Comparison of ENCODE assay signal across 18 cellular contexts in genomic region chr1:230702934-230703678, GRCh38. TPM values are rescaled to one million over a fixed set of nuclear protein-coding genes. Genes with fewer than 3 reads are reported as not detected.
DNase-seq lines count a peak whose midpoint lies in the region; TF ChIP-seq lines count a peak whose summit lies in the region.
"Had no signal": no experiment of that assay in that cellular context is flagged by ENCODE, and none has a peak within 500 bp of the region (broad histone marks: within the 10 kb centered on the region; RNA-seq: fewer than 3 reads in every experiment).

No MANE protein-coding gene starts in this region.

- H3K27ac ChIP-seq in liver (ENCODE audit: low read depth in 1 of 2, low read length in 2 of 2) (no peak overlapping the region), stomach (peak overlapping the region; percentile 11 to 74 (median 73)), uterus (no peak overlapping the region), mammary epithelial cell (ENCODE audit: insufficient read depth, low read depth, low read length) (no peak overlapping the region)
- H3K27ac ChIP-seq: gastrocnemius medialis, GM23248, neutrophil, tibial artery had no signal

- TF ChIP-seq EP300 in stomach (IDR thresholded peaks at IDR 0.05): no peak

- DNase-seq in HuH-7 (ENCODE audit: low spot score): peak; percentile 69
- DNase-seq in RKO (ENCODE audit: low spot score): peak; percentile 5
- peak; percentile 85 for DNase-seq in stomach
- DNase-seq in T1000 (lab: John Stamatoyannopoulos, UW): no peak
- no peak for DNase-seq in uterus
- DNase-seq in mammary epithelial cell: no peak
- DNase-seq: amniotic stem cell, COR-L47, dorsolateral prefrontal cortex, gastrocnemius medialis, GM23248, MM.1S, NCI-H187, SHP77, tibial artery had no signal

- no peaks in the 10 kb centered on the region for H3K79me2 ChIP-seq in mammary epithelial cell (ENCODE audit: insufficient read depth, low read length)

- H2AFZ ChIP-seq in mammary epithelial cell (ENCODE audit: low read depth, low read length): no peak overlapping the region
- H2AFZ ChIP-seq: GM23248 had no signal

- peaks cover 1 to 23% (median 14%) of the 10 kb centered on the region in 4 donors for H3K4me1 ChIP-seq in liver (ENCODE audit: control insufficient read depth in 4 of 4, insufficient read depth in 4 of 4, low read length in 3 of 4)
- peaks cover 0 to 22% (median 8%) of the 10 kb centered on the region in 4 donors for H3K4me1 ChIP-seq in stomach
- H3K4me1 ChIP-seq in uterus: no peaks in the 10 kb centered on the region
- no peaks in the 10 kb centered on the region for H3K4me1 ChIP-seq in mammary epithelial cell (ENCODE audit: insufficient read depth, low read length)
- H3K4me1 ChIP-seq: tibial artery had no signal

- 62% methylated on average over 14 of the region's 14 CpGs for WGBS in liver
- 29 to 52% (median 40%) methylated on average over 8 to 14 of the region's 14 CpGs for WGBS in stomach, 5 donors
- 77% methylated on average over 9 of the region's 14 CpGs for WGBS in mammary epithelial cell (ENCODE audit: low coverage, missing lambda C conversion rate)

- TF ChIP-seq CTCF in liver (IDR thresholded peaks at IDR 0.05; ENCODE audit: low read depth, low read length, missing input control) (no peak), stomach (IDR thresholded peaks at IDR 0.05) (no peak), uterus (IDR thresholded peaks at IDR 0.05) (no peak), mammary epithelial cell (conservative IDR thresholded peaks at IDR 0.05 in 1 of 2, IDR thresholded peaks at IDR 0.05 in 1 of 2; ENCODE audit: extremely low read depth in 1 of 2, insufficient read depth in 1 of 2, low read depth in 1 of 2, low read length in 2 of 2) (no peak)

- in situ Hi-C loops in mammary epithelial cell (cut with MboI; ENCODE audit: low sequenced_read_pairs in 2 of 2): no loop called here

- H3K4me2 ChIP-seq in mammary epithelial cell (ENCODE audit: insufficient read depth, low read depth, low read length): no peak overlapping the region

- no peak for TF ChIP-seq RAD21 in liver (IDR thresholded peaks at IDR 0.05)

- intact Hi-C loops in stomach (cut with DNase I; ENCODE audit: low total_unique reads) (no loop called here), uterus (cut with DNase I; ENCODE audit: low total_unique reads) (no loop called here), mammary epithelial cell (cut with micrococcal nuclease) (no loop called here)

- no peaks in the 10 kb centered on the region for H3K27me3 ChIP-seq in liver (ENCODE audit: control insufficient read depth in 4 of 4, insufficient read depth in 4 of 4, low read length in 3 of 4)
- H3K27me3 ChIP-seq in stomach: no peaks in the 10 kb centered on the region
- H3K27me3 ChIP-seq in uterus: no peaks in the 10 kb centered on the region
- no peaks in the 10 kb centered on the region for H3K27me3 ChIP-seq in mammary epithelial cell (ENCODE audit: insufficient read depth, low read length)
- H3K27me3 ChIP-seq: dorsolateral prefrontal cortex, gastrocnemius medialis, tibial artery had no signal

- TF ChIP-seq POLR2A in stomach (IDR thresholded peaks at IDR 0.05) (no peak), uterus (IDR thresholded peaks at IDR 0.05) (no peak)

- H3K9me3 ChIP-seq in liver (ENCODE audit: control insufficient read depth in 4 of 4, low read length in 3 of 4): no peaks in the 10 kb centered on the region
- no peaks in the 10 kb centered on the region for H3K9me3 ChIP-seq in stomach
- H3K9me3 ChIP-seq in uterus: no peaks in the 10 kb centered on the region
- H3K9me3 ChIP-seq in mammary epithelial cell (replicated peaks; ENCODE audit: insufficient read depth, low read length): no peaks in the 10 kb centered on the region
- H3K9me3 ChIP-seq: gastrocnemius medialis, neutrophil, tibial artery had no signal

- H4K20me1 ChIP-seq in mammary epithelial cell (ENCODE audit: insufficient read depth, low read length): no peaks in the 10 kb centered on the region

- H3K4me3 ChIP-seq in liver (ENCODE audit: low read depth in 1 of 3, low read length in 3 of 3) (no peak overlapping the region), stomach (no peak overlapping the region), uterus (no peak overlapping the region), mammary epithelial cell (replicated peaks in 1 of 3; ENCODE audit: insufficient read depth in 1 of 3, low read depth in 2 of 3, low read length in 3 of 3) (no peak overlapping the region)
- H3K4me3 ChIP-seq: dorsolateral prefrontal cortex, gastrocnemius medialis, GM23248, tibial artery had no signal

- CTCF ChIA-PET in mammary epithelial cell (lab: Charles Lee; ENCODE audit: low non-redundant PET): interaction anchor here (0.6 kb wide), 1 partner anchor 369 kb away, joined by 4 read pairs; no protein-coding TSS in a partner anchor

- dilution Hi-C loops in mammary epithelial cell (cut with HindIII; ENCODE audit: low sequenced_read_pairs): no loop called here

- no peak overlapping the region for H3K9ac ChIP-seq in liver (ENCODE audit: low read depth in 1 of 2, low read length in 2 of 2)
- H3K9ac ChIP-seq in mammary epithelial cell (ENCODE audit: insufficient read depth, low read length): no peak overlapping the region
- H3K9ac ChIP-seq: GM23248 had no signal

- H3K36me3 ChIP-seq in liver (ENCODE audit: control insufficient read depth in 4 of 4, insufficient read depth in 3 of 4, low read depth in 1 of 4, low read length in 3 of 4) (peaks cover 10 to 54% (median 42%) of the 10 kb centered on the region in 4 donors), stomach (no peaks in the 10 kb centered on the region), uterus (no peaks in the 10 kb centered on the region), mammary epithelial cell (ENCODE audit: insufficient read depth, low read length) (no peaks in the 10 kb centered on the region)
- H3K36me3 ChIP-seq: gastrocnemius medialis, neutrophil, tibial artery had no signal

- BruUV-seq in mammary epithelial cell (replicated peaks; lab: Mats Ljungman, UMichigan): no TSS peak

TF ChIP-seq in liver, 16 proteins besides CTCF, POLR2A, EP300 and RAD21:
- TF ChIP-seq JUND (IDR thresholded peaks at IDR 0.05) (peak in 1 of 2 donors; percentile 18), GABPA (IDR thresholded peaks at IDR 0.05 in 1 of 2, conservative IDR thresholded peaks at IDR 0.05 in 1 of 2) (no peak), FOXA1 (IDR thresholded peaks at IDR 0.05) (no peak), FOXA2 (IDR thresholded peaks at IDR 0.05) (no peak), RXRA (IDR thresholded peaks at IDR 0.05) (peak in 1 of 2 donors; percentile 38), HNF4A (conservative IDR thresholded peaks at IDR 0.05) (peak in 1 of 2 donors; percentile 24), SP1 (IDR thresholded peaks at IDR 0.05) (peak; percentile 34), NR2F2 (IDR thresholded peaks at IDR 0.05) (no peak)
- TF ChIP-seq, protein P1, sequence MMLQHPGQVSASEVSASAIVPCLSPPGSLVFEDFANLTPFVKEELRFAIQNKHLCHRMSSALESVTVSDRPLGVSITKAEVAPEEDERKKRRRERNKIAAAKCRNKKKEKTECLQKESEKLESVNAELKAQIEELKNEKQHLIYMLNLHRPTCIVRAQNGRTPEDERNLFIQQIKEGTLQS (IDR thresholded peaks at IDR 0.05): peak; percentile 33
- TF ChIP-seq, protein P2, sequence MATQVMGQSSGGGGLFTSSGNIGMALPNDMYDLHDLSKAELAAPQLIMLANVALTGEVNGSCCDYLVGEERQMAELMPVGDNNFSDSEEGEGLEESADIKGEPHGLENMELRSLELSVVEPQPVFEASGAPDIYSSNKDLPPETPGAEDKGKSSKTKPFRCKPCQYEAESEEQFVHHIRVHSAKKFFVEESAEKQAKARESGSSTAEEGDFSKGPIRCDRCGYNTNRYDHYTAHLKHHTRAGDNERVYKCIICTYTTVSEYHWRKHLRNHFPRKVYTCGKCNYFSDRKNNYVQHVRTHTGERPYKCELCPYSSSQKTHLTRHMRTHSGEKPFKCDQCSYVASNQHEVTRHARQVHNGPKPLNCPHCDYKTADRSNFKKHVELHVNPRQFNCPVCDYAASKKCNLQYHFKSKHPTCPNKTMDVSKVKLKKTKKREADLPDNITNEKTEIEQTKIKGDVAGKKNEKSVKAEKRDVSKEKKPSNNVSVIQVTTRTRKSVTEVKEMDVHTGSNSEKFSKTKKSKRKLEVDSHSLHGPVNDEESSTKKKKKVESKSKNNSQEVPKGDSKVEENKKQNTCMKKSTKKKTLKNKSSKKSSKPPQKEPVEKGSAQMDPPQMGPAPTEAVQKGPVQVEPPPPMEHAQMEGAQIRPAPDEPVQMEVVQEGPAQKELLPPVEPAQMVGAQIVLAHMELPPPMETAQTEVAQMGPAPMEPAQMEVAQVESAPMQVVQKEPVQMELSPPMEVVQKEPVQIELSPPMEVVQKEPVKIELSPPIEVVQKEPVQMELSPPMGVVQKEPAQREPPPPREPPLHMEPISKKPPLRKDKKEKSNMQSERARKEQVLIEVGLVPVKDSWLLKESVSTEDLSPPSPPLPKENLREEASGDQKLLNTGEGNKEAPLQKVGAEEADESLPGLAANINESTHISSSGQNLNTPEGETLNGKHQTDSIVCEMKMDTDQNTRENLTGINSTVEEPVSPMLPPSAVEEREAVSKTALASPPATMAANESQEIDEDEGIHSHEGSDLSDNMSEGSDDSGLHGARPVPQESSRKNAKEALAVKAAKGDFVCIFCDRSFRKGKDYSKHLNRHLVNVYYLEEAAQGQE (IDR thresholded peaks at IDR 0.05): peak; percentile 7

RNA-seq across cellular contexts. Expression of gene AGT, which starts 10.8 kb away (rescaled TPM):
- total RNA-seq in liver: 1,000 to 10,000 TPM; 1,430 to 1,596 TPM
- 1,000 to 10,000 TPM; 2,582 to 5,119 TPM for polyA plus RNA-seq in liver
- total RNA-seq in stomach: 1 to 10 TPM in 2 of 5 donors, under 1 TPM in 1, not detected in 2; 0.29 to 9.9 (median 3.7) TPM
- polyA plus RNA-seq in stomach: 1 to 10 TPM in 2 of 3 donors, under 1 TPM in 1; 0.65 to 8.1 (median 4.0) TPM
- 1 to 10 TPM in 3 of 4 donors, under 1 TPM in 1; 0.77 to 7.6 (median 2.5) TPM for total RNA-seq in uterus
- total RNA-seq in mammary epithelial cell: under 1 TPM in 1 of 2 donors, not detected in 1; 0.17 TPM
- not detected for polyA plus RNA-seq in mammary epithelial cell
- polyA minus RNA-seq in mammary epithelial cell: not detected
- total RNA-seq: GM23248 had no signal
- polyA plus RNA-seq: GM23248 had no signal

RNA-seq across cellular contexts. Expression of gene CAPN9, which starts 44.1 kb away (rescaled TPM):
- total RNA-seq in liver (not detected), stomach (10 to 100 TPM; 29.5 to 68.3 (median 53.8) TPM), uterus (under 1 TPM in 1 of 4 donors, not detected in 3; 0.41 TPM), mammary epithelial cell (not detected)
- polyA plus RNA-seq in liver (not detected), stomach (10 to 100 TPM in 2 of 3 donors, 1 to 10 TPM in 1; 2.6 to 48.3 (median 14.7) TPM), mammary epithelial cell (not detected)
- not detected for polyA minus RNA-seq in mammary epithelial cell
- total RNA-seq: epithelial cell of proximal tubule, gastrocnemius medialis, GM23248 had no signal
- polyA plus RNA-seq: GM23248 had no signal

Comparison
In these comparisons a context has a peak if more than half of its experiments do, and no peak if none do; other contexts are left out.
1. DNase-seq: peak in HuH-7 (single experiment), RKO (single experiment) and stomach (single experiment); none in T1000 (single experiment), uterus (0 of 2) and mammary epithelial cell (single experiment).
2. H3K27ac ChIP-seq: peak in stomach (5 of 5); none in liver (0 of 2), uterus (0 of 2) and mammary epithelial cell (single experiment).
3. RNA of gene AGT, which starts 10.8 kb away (total RNA-seq): 1,430 to 1,596 TPM in liver; 0.77 to 7.6 TPM in uterus, 0.29 to 9.9 TPM in stomach and 0.17 TPM in mammary epithelial cell; every median in the first group is over 100 times any median in the second.
4. RNA of gene CAPN9, which starts 44.1 kb away (total RNA-seq): 29.5 to 68.3 TPM in stomach; 0.41 TPM in uterus, not detected in liver and not detected in mammary epithelial cell; every median in the first group is over 10 times any median in the second.